ENCODE assay signal across 1 cellular context in the genomic region with DNA sequence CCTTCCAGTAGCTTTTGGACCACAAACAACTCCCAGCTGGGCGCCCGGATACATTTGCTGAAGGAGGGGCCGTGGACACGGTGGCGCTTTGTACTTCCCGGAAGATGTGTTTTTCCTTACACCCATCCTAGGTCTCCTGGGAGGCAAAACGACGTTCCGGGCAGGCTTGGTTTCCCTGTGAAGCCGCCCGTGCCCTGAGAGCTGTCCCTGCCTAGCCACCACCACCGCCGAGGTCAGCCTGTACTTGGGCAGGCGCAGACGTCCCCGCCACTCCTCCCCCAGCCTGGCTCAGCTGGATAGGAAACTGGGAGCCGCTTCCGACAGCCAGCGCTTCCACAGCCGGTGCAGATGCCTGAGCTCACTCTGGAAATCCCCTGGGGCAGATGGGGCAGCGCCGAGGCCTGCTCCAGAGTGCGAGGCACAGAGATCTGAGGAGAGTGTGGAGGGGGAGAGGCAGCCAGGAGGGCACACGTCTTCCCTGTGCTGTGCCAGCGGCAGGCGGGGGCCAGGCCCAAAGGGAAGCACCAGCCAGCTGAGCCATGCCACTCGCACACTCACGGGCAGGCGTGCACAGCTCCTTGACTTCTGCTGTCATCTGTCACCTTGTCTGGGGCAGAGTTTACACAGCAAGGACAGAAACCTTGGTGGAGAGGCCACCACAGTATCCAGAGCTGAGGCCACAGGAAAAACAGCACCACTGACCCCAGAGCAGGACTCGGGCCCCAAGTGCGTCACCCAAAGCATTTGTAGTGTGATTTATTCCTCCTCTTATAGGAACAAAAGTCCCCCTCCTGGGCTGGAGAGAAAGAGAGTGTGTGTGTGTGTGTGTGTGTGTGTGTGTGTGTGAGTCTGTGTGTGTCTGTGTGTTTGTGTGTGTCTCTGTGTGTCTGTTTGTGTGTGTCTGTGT.
TF ChIP-seq lines count a peak whose summit lies in the region.

No MANE protein-coding gene starts in this region.

TF ChIP-seq in HepG2, 621 proteins besides CTCF, POLR2A, EP300 and RAD21 (continued from another document and continues in another):
- TF ChIP-seq, protein P1, sequence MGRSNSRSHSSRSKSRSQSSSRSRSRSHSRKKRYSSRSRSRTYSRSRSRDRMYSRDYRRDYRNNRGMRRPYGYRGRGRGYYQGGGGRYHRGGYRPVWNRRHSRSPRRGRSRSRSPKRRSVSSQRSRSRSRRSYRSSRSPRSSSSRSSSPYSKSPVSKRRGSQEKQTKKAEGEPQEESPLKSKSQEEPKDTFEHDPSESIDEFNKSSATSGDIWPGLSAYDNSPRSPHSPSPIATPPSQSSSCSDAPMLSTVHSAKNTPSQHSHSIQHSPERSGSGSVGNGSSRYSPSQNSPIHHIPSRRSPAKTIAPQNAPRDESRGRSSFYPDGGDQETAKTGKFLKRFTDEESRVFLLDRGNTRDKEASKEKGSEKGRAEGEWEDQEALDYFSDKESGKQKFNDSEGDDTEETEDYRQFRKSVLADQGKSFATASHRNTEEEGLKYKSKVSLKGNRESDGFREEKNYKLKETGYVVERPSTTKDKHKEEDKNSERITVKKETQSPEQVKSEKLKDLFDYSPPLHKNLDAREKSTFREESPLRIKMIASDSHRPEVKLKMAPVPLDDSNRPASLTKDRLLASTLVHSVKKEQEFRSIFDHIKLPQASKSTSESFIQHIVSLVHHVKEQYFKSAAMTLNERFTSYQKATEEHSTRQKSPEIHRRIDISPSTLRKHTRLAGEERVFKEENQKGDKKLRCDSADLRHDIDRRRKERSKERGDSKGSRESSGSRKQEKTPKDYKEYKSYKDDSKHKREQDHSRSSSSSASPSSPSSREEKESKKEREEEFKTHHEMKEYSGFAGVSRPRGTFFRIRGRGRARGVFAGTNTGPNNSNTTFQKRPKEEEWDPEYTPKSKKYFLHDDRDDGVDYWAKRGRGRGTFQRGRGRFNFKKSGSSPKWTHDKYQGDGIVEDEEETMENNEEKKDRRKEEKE (IDR thresholded peaks at IDR 0.05): no peak
- no peak for TF ChIP-seq SNAI1 (CRISPR knock-in tag; IDR thresholded peaks at IDR 0.05; ENCODE audit: borderline replicate concordance)
- no peak for TF ChIP-seq YEATS2 (CRISPR knock-in tag; IDR thresholded peaks at IDR 0.05; ENCODE audit: borderline replicate concordance)
- TF ChIP-seq CREM (IDR thresholded peaks at IDR 0.05): no peak; the same call in 1 of the 2 replicates
- TF ChIP-seq CREM (CRISPR knock-in tag; IDR thresholded peaks at IDR 0.05): no peak
- TF ChIP-seq ZNF598 (CRISPR knock-in tag; IDR thresholded peaks at IDR 0.05; ENCODE audit: borderline replicate concordance): peak; percentile 37; the same call in 1 of the 2 replicates
- TF ChIP-seq ZNF138 (CRISPR knock-in tag; IDR thresholded peaks at IDR 0.05; ENCODE audit: low read depth): no peak
- no peak; the same call in 1 of the 2 replicates for TF ChIP-seq ZMAT3 (CRISPR knock-in tag; conservative IDR thresholded peaks at IDR 0.05)
- TF ChIP-seq, protein P2, sequence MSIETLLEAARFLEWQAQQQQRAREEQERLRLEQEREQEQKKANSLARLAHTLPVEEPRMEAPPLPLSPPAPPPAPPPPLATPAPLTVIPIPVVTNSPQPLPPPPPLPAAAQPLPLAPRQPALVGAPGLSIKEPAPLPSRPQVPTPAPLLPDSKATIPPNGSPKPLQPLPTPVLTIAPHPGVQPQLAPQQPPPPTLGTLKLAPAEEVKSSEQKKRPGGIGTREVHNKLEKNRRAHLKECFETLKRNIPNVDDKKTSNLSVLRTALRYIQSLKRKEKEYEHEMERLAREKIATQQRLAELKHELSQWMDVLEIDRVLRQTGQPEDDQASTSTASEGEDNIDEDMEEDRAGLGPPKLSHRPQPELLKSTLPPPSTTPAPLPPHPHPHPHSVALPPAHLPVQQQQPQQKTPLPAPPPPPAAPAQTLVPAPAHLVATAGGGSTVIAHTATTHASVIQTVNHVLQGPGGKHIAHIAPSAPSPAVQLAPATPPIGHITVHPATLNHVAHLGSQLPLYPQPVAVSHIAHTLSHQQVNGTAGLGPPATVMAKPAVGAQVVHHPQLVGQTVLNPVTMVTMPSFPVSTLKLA (IDR thresholded peaks at IDR 0.05): no peak
- no peak for TF ChIP-seq ZNF850 (CRISPR knock-in tag; conservative IDR thresholded peaks at IDR 0.05)
- TF ChIP-seq, protein P3, sequence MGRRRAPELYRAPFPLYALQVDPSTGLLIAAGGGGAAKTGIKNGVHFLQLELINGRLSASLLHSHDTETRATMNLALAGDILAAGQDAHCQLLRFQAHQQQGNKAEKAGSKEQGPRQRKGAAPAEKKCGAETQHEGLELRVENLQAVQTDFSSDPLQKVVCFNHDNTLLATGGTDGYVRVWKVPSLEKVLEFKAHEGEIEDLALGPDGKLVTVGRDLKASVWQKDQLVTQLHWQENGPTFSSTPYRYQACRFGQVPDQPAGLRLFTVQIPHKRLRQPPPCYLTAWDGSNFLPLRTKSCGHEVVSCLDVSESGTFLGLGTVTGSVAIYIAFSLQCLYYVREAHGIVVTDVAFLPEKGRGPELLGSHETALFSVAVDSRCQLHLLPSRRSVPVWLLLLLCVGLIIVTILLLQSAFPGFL (CRISPR knock-in tag; IDR thresholded peaks at IDR 0.05): 0 out of 2 replicates have a peak, but pooled peaks have one; percentile 76
- no peak; the same call in 1 of the 2 replicates for TF ChIP-seq KAT7 (CRISPR knock-in tag; IDR thresholded peaks at IDR 0.05; ENCODE audit: borderline replicate concordance)
- TF ChIP-seq ZNF292 (CRISPR knock-in tag; IDR thresholded peaks at IDR 0.05; ENCODE audit: borderline replicate concordance, low read depth): peak; percentile 95
- no peak for TF ChIP-seq HOXA5 (CRISPR knock-in tag; IDR thresholded peaks at IDR 0.05)
- TF ChIP-seq SOX6 (IDR thresholded peaks at IDR 0.05): no peak
- TF ChIP-seq SOX6 (CRISPR knock-in tag; IDR thresholded peaks at IDR 0.05): peak; percentile 59
- TF ChIP-seq KMT2B (CRISPR knock-in tag; IDR thresholded peaks at IDR 0.05): peak; percentile 27; the same call in 1 of the 2 replicates
- TF ChIP-seq ZNF251 (CRISPR knock-in tag; IDR thresholded peaks at IDR 0.05): no peak
- peak; percentile 42; the same call in 1 of the 2 replicates for TF ChIP-seq ZNF441 (CRISPR knock-in tag; IDR thresholded peaks at IDR 0.05; ENCODE audit: borderline replicate concordance)
- TF ChIP-seq GPN1 (CRISPR knock-in tag; IDR thresholded peaks at IDR 0.05; ENCODE audit: borderline replicate concordance): no peak
- TF ChIP-seq, protein P4, sequence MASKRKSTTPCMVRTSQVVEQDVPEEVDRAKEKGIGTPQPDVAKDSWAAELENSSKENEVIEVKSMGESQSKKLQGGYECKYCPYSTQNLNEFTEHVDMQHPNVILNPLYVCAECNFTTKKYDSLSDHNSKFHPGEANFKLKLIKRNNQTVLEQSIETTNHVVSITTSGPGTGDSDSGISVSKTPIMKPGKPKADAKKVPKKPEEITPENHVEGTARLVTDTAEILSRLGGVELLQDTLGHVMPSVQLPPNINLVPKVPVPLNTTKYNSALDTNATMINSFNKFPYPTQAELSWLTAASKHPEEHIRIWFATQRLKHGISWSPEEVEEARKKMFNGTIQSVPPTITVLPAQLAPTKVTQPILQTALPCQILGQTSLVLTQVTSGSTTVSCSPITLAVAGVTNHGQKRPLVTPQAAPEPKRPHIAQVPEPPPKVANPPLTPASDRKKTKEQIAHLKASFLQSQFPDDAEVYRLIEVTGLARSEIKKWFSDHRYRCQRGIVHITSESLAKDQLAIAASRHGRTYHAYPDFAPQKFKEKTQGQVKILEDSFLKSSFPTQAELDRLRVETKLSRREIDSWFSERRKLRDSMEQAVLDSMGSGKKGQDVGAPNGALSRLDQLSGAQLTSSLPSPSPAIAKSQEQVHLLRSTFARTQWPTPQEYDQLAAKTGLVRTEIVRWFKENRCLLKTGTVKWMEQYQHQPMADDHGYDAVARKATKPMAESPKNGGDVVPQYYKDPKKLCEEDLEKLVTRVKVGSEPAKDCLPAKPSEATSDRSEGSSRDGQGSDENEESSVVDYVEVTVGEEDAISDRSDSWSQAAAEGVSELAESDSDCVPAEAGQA (IDR thresholded peaks at IDR 0.05; ENCODE audit: low read depth): no peak
- TF ChIP-seq, protein P4 (CRISPR knock-in tag; IDR thresholded peaks at IDR 0.05; ENCODE audit: borderline replicate concordance): no peak
- 0 out of 2 replicates have a peak, but pooled peaks have one; percentile 6 for TF ChIP-seq ZNF589 (CRISPR knock-in tag; conservative IDR thresholded peaks at IDR 0.05)
- TF ChIP-seq ZNF879 (CRISPR knock-in tag; IDR thresholded peaks at IDR 0.05): no peak
- TF ChIP-seq, protein P5, sequence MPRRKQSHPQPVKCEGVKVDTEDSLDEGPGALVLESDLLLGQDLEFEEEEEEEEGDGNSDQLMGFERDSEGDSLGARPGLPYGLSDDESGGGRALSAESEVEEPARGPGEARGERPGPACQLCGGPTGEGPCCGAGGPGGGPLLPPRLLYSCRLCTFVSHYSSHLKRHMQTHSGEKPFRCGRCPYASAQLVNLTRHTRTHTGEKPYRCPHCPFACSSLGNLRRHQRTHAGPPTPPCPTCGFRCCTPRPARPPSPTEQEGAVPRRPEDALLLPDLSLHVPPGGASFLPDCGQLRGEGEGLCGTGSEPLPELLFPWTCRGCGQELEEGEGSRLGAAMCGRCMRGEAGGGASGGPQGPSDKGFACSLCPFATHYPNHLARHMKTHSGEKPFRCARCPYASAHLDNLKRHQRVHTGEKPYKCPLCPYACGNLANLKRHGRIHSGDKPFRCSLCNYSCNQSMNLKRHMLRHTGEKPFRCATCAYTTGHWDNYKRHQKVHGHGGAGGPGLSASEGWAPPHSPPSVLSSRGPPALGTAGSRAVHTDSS (CRISPR knock-in tag; conservative IDR thresholded peaks at IDR 0.05): no peak
- TF ChIP-seq ZBTB38 (CRISPR knock-in tag; IDR thresholded peaks at IDR 0.05): peak; percentile 88
- 0 out of 2 replicates have a peak, but pooled peaks have one; percentile 22 for TF ChIP-seq ZNF572 (CRISPR knock-in tag; IDR thresholded peaks at IDR 0.05)
- no peak for TF ChIP-seq MTF1 (CRISPR knock-in tag; IDR thresholded peaks at IDR 0.05)
- no peak for TF ChIP-seq ZNF333 (CRISPR knock-in tag; IDR thresholded peaks at IDR 0.05; ENCODE audit: borderline replicate concordance)
- peak; percentile 84 for TF ChIP-seq ZNF605 (CRISPR knock-in tag; IDR thresholded peaks at IDR 0.05)
- TF ChIP-seq ATAD3A (CRISPR knock-in tag; IDR thresholded peaks at IDR 0.05): no peak
- peak; percentile 39; the same call in 1 of the 2 replicates for TF ChIP-seq IRF2 (CRISPR knock-in tag; IDR thresholded peaks at IDR 0.05)
- no peak for TF ChIP-seq FOXK2 (IDR thresholded peaks at IDR 0.05)
- TF ChIP-seq FLYWCH1 (CRISPR knock-in tag; IDR thresholded peaks at IDR 0.05): no peak
- TF ChIP-seq, protein P6, sequence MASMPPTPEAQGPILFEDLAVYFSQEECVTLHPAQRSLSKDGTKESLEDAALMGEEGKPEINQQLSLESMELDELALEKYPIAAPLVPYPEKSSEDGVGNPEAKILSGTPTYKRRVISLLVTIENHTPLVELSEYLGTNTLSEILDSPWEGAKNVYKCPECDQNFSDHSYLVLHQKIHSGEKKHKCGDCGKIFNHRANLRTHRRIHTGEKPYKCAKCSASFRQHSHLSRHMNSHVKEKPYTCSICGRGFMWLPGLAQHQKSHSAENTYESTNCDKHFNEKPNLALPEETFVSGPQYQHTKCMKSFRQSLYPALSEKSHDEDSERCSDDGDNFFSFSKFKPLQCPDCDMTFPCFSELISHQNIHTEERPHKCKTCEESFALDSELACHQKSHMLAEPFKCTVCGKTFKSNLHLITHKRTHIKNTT (CRISPR knock-in tag; IDR thresholded peaks at IDR 0.05): no peak
- no peak for TF ChIP-seq CCAR2 (optimal IDR thresholded peaks at IDR 0.05; ENCODE audit: low read depth, low read length)
- TF ChIP-seq ZNF550 (CRISPR knock-in tag; IDR thresholded peaks at IDR 0.05; ENCODE audit: borderline replicate concordance): peak; percentile 60; the same call in 1 of the 2 replicates
- peak; percentile 92; the same call in 1 of the 2 replicates for TF ChIP-seq NRL (CRISPR knock-in tag; IDR thresholded peaks at IDR 0.05; ENCODE audit: borderline replicate concordance)
- TF ChIP-seq, protein P7, sequence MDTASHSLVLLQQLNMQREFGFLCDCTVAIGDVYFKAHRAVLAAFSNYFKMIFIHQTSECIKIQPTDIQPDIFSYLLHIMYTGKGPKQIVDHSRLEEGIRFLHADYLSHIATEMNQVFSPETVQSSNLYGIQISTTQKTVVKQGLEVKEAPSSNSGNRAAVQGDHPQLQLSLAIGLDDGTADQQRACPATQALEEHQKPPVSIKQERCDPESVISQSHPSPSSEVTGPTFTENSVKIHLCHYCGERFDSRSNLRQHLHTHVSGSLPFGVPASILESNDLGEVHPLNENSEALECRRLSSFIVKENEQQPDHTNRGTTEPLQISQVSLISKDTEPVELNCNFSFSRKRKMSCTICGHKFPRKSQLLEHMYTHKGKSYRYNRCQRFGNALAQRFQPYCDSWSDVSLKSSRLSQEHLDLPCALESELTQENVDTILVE (CRISPR knock-in tag; IDR thresholded peaks at IDR 0.05): 0 out of 2 replicates have a peak, but pooled peaks have one; percentile 36
- TF ChIP-seq ZSCAN21 (CRISPR knock-in tag; IDR thresholded peaks at IDR 0.05; ENCODE audit: borderline replicate concordance): peak; percentile 65
- TF ChIP-seq ZNF34 (CRISPR knock-in tag; IDR thresholded peaks at IDR 0.05; ENCODE audit: borderline replicate concordance): peak; percentile 80; the same call in 1 of the 2 replicates
- no peak for TF ChIP-seq ZC3H13 (CRISPR knock-in tag; IDR thresholded peaks at IDR 0.05)
- no peak for TF ChIP-seq TRIM24 (CRISPR knock-in tag; IDR thresholded peaks at IDR 0.05)
- TF ChIP-seq, protein P8, sequence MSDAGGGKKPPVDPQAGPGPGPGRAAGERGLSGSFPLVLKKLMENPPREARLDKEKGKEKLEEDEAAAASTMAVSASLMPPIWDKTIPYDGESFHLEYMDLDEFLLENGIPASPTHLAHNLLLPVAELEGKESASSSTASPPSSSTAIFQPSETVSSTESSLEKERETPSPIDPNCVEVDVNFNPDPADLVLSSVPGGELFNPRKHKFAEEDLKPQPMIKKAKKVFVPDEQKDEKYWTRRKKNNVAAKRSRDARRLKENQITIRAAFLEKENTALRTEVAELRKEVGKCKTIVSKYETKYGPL (CRISPR knock-in tag; IDR thresholded peaks at IDR 0.05): no peak
- no peak for TF ChIP-seq SRSF9 (IDR thresholded peaks at IDR 0.05; ENCODE audit: borderline replicate concordance, insufficient read depth, low read depth, low read length, poor library complexity, severe bottlenecking)
- no peak for TF ChIP-seq GFI1 (CRISPR knock-in tag; IDR thresholded peaks at IDR 0.05; ENCODE audit: borderline replicate concordance)
